ENCODE assay signal across 8 cellular contexts in the genomic region with DNA sequence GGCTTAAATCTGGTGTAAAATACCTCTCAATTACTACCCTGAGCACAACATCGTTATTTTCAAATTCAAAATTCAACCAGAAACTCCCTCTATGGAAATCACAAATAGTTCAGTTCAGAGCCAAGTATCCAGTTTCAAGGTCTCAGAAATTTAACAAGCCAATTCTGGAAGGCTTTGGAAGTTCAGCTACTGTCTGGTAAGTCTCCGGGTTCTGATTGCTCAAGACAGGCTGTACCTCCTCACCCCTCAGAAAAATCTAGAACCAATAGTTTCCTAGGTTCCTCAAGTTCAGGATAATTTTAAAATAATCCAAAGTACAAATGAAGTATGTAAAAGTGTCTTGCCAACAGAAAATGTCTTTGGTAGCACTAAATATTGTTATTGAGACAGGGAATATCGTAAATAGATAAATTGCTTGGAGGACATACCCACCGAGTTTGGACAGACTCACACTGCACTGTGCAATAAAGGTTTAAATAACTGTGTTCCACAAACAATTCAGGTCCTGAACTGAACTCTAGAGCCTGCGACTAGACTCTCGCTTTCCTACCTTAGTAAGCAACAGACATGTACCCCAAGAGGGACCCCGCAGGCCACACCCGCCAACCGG. TPM values are rescaled to one million over a fixed set of nuclear protein-coding genes. Genes with fewer than 3 reads are reported as not detected.
DNase-seq lines count a peak whose midpoint lies in the region; ATAC-seq and TF ChIP-seq lines count a peak whose summit lies in the region.

No MANE protein-coding gene starts in this region.

- peak overlapping the region; percentile 56 for H3K4me3 ChIP-seq in Caco-2 (ENCODE audit: low read depth, low read length)
- peak overlapping the region; percentile 84 for H3K4me3 ChIP-seq in NB4 (ENCODE audit: low read depth, low read length)
- peak overlapping the region; percentile 91 for H3K4me3 ChIP-seq in duodenal mucosa (ENCODE audit: low read depth in 1 of 2, low read length in 2 of 2)

- H3K9me3 ChIP-seq in Caco-2 (no peaks in the 10 kb centered on the region), duodenal mucosa (ENCODE audit: control insufficient read depth in 1 of 2, low read length in 2 of 2) (no peaks in the 10 kb centered on the region)

- peak overlapping the region; percentile 97 for H3K4me3 Mint-ChIP-seq in Caco-2 (ENCODE audit: unreplicated experiment)
- peak overlapping the region; percentile 99 for H3K4me3 Mint-ChIP-seq in nephron

- H3K27me3 ChIP-seq in Caco-2 (replicated peaks; ENCODE audit: control insufficient read depth, insufficient read depth, low read length) (no peaks in the 10 kb centered on the region), duodenal mucosa (ENCODE audit: control insufficient read depth in 1 of 2, insufficient read depth in 2 of 2, low read length in 2 of 2) (peaks cover 5 to 6% of the 10 kb centered on the region in 2 donors)

- peaks cover 11% of the 10 kb centered on the region for H3K4me1 ChIP-seq in Caco-2
- H3K4me1 ChIP-seq in duodenal mucosa (ENCODE audit: control insufficient read depth in 1 of 2, insufficient read depth in 2 of 2, low read length in 2 of 2): peaks cover 16 to 17% of the 10 kb centered on the region in 2 donors

- H3K27me3 Mint-ChIP-seq in Caco-2 (ENCODE audit: insufficient read depth, unreplicated experiment) (peaks cover 11% of the 10 kb centered on the region), nephron (ENCODE audit: low read depth) (peaks cover 12% of the 10 kb centered on the region)

- H3K9ac ChIP-seq in duodenal mucosa (ENCODE audit: low read depth in 1 of 2, low read length in 2 of 2): peak overlapping the region; percentile 85 to 94

- no peaks in the 10 kb centered on the region for H3K36me3 ChIP-seq in Caco-2 (ENCODE audit: control insufficient read depth, insufficient read depth, low read length)
- no peaks in the 10 kb centered on the region for H3K36me3 ChIP-seq in duodenal mucosa (ENCODE audit: control insufficient read depth in 1 of 2, insufficient read depth in 2 of 2, low read length in 2 of 2)

- intact Hi-C loops in Caco-2 (cut with micrococcal nuclease; ENCODE audit: unreplicated experiment): loop anchor here (1.0 kb wide), 1 partner anchor 239 kb away; a partner anchor contains a TSS

- H3K9me3 Mint-ChIP-seq in Caco-2 (ENCODE audit: unreplicated experiment) (peaks cover 10% of the 10 kb centered on the region), nephron (no peaks in the 10 kb centered on the region)

- ATAC-seq in GM18909 (IDR thresholded peaks at IDR 0.05; ENCODE audit: poor library complexity, unreplicated experiment): no peak

- TF ChIP-seq CTCF in Caco-2 (IDR thresholded peaks at IDR 0.05; ENCODE audit: insufficient read depth in 1 of 2, low read depth in 1 of 2, low read length in 1 of 2, severe bottlenecking in 1 of 2, unreplicated experiment in 1 of 2): no peak
- no peak for TF ChIP-seq CTCF in NB4 (IDR thresholded peaks at IDR 0.05; ENCODE audit: low read depth, low read length)
- no peak for TF ChIP-seq CTCF in nephron (IDR thresholded peaks at IDR 0.05; ENCODE audit: unreplicated experiment in 3 of 3)

- DNase-seq in Caco-2: no peak
- DNase-seq in NB4 (ENCODE audit: low read depth): peak; percentile 30
- DNase-seq in cortex of kidney (lab: John Stamatoyannopoulos, UW): no peak
- no peak for DNase-seq in activated CD4-positive, alpha-beta T cell treated with anti-CD3 and anti-CD28 coated beads, Interleukin-2, amount 50 U/mL, for 4 hours
- no peak for DNase-seq in HEK293T (ENCODE audit: extremely low spot score)

- CTCF ChIA-PET in Caco-2 (lab: Charles Lee): interaction anchor here (1.0 to 1.4 kb wide), 2 partner anchors 10 to 15 kb away, joined by 7 to 8 read pairs; no protein-coding TSS in a partner anchor
- CTCF ChIA-PET in HEK293T (lab: Yijun Ruan, JAX): interaction anchor here (1.0 to 1.4 kb wide), 3 partner anchors 10 to 35 kb away, joined by 3 to 5 read pairs (median 4); no protein-coding TSS in a partner anchor

- BruUV-seq in Caco-2 (replicated peaks; lab: Mats Ljungman, UMichigan): TSS peak; percentile 61

- POLR2A ChIA-PET in Caco-2 (lab: Charles Lee) (interaction anchor here (0.5 to 1.0 kb wide), 3 partner anchors 10 to 97 kb away, joined by 3 to 4 read pairs (median 4); no protein-coding TSS in a partner anchor), HEK293T (lab: Yijun Ruan, JAX) (interaction anchor here (0.9 to 1.8 kb wide), 9 partner anchors 9 to 876 kb away, joined by 3 to 13 read pairs (median 3); no protein-coding TSS in a partner anchor)

- peak overlapping the region; percentile 98 for H3K27ac Mint-ChIP-seq in Caco-2 (ENCODE audit: unreplicated experiment)
- H3K27ac Mint-ChIP-seq in nephron: peak overlapping the region; percentile 92 to 98 (median 98)

- H3K4me1 Mint-ChIP-seq in Caco-2 (ENCODE audit: low read depth, unreplicated experiment) (peaks cover 18% of the 10 kb centered on the region), nephron (peaks cover 24% of the 10 kb centered on the region)

- H3K27ac ChIP-seq in duodenal mucosa (ENCODE audit: low read depth, low read length): peak overlapping the region; percentile 97

- no peak for TF ChIP-seq POLR2A in NB4 (IDR thresholded peaks at IDR 0.05; ENCODE audit: extremely low read depth, insufficient read length)

- H3K36me3 Mint-ChIP-seq in Caco-2 (ENCODE audit: insufficient read depth, unreplicated experiment): peaks cover 10% of the 10 kb centered on the region
- peaks cover 3% of the 10 kb centered on the region for H3K36me3 Mint-ChIP-seq in nephron (ENCODE audit: low read depth)

TF ChIP-seq in HEK293T, 16 proteins besides CTCF, POLR2A, EP300 and RAD21:
- TF ChIP-seq CTBP1 (IDR thresholded peaks at IDR 0.05; ENCODE audit: borderline replicate concordance) (no peak), SUZ12 (IDR thresholded peaks at IDR 0.05) (no peak), FOXK2 (IDR thresholded peaks at IDR 0.05) (no peak), FOXA1 (IDR thresholded peaks at IDR 0.05) (no peak), TARDBP (IDR thresholded peaks at IDR 0.05) (no peak), LEF1 (IDR thresholded peaks at IDR 0.05; ENCODE audit: borderline replicate concordance) (no peak), SP1 (IDR thresholded peaks at IDR 0.05) (no peak), FOXM1 (IDR thresholded peaks at IDR 0.05; ENCODE audit: borderline replicate concordance) (no peak), BHLHE40 (IDR thresholded peaks at IDR 0.05; ENCODE audit: borderline replicate concordance) (no peak), NFRKB (IDR thresholded peaks at IDR 0.05) (no peak), L3MBTL2 (conservative IDR thresholded peaks at IDR 0.05) (no peak), HDGF (IDR thresholded peaks at IDR 0.05; ENCODE audit: borderline replicate concordance) (no peak), ZNF384 (IDR thresholded peaks at IDR 0.05) (no peak)
- TF ChIP-seq, protein P1, sequence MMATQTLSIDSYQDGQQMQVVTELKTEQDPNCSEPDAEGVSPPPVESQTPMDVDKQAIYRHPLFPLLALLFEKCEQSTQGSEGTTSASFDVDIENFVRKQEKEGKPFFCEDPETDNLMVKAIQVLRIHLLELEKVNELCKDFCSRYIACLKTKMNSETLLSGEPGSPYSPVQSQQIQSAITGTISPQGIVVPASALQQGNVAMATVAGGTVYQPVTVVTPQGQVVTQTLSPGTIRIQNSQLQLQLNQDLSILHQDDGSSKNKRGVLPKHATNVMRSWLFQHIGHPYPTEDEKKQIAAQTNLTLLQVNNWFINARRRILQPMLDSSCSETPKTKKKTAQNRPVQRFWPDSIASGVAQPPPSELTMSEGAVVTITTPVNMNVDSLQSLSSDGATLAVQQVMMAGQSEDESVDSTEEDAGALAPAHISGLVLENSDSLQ (IDR thresholded peaks at IDR 0.05): no peak

RNA-seq across cellular contexts. Expression of a gene that starts 0.7 kb away (rescaled TPM):
- 25.6 and 26.9 TPM in 2 replicates for total RNA-seq in Caco-2 (2022)

RNA-seq across cellular contexts. Expression of a gene that starts 35.7 kb away (rescaled TPM):
- total RNA-seq in Caco-2 (2022): 10.6 and 13.2 TPM in 2 replicates
